Comparison of ENCODE assay signal across 20 cellular contexts in genomic region chr10:6350609-6351008, GRCh38.
DNase-seq lines count a peak whose midpoint lies in the region; ATAC-seq and TF ChIP-seq lines count a peak whose summit lies in the region.
"Had no signal": no experiment of that assay in that cellular context is flagged by ENCODE, and none has a peak within 500 bp of the region (broad histone marks: within the 10 kb centered on the region; RNA-seq: fewer than 3 reads in every experiment).

No MANE protein-coding gene starts in this region.

- CTCF ChIA-PET in CD4-positive, alpha-beta T cell (lab: Charles Lee) = interaction anchor here (0.5 to 7.7 kb wide), 3 partner anchors 18 to 533 kb away, joined by 3 to 36 read pairs (median 3); no protein-coding TSS in a partner anchor
- CTCF ChIA-PET in activated CD8-positive, alpha-beta T cell treated with anti-CD3 and anti-CD28 coated beads for 36 hours (lab: Charles Lee) = interaction anchor here (4.5 kb wide), 1 partner anchor 51 kb away, joined by 39 read pairs; no protein-coding TSS in a partner anchor

- H3K4me3 ChIP-seq in GM12865 (ENCODE audit: low read depth, low read length) = no peak overlapping the region
- no peak overlapping the region for H3K4me3 ChIP-seq in MG63
- H3K4me3 ChIP-seq: stomach had no signal

- POLR2A ChIA-PET in CD4-positive, alpha-beta T cell (lab: Charles Lee) = interaction anchor here (3.2 kb wide), 1 partner anchor 17 kb away, joined by 19 read pairs; no protein-coding TSS in a partner anchor
- POLR2A ChIA-PET in activated CD8-positive, alpha-beta T cell treated with anti-CD3 and anti-CD28 coated beads for 36 hours (lab: Charles Lee) = no interaction called here

- no peaks in the 10 kb centered on the region for H3K27me3 ChIP-seq in CD4-positive, alpha-beta T cell (ENCODE audit: control insufficient read depth, insufficient read depth, low read length)
- no peaks in the 10 kb centered on the region for H3K27me3 ChIP-seq in MG63
- H3K27me3 ChIP-seq: stomach had no signal

- no peaks in the 10 kb centered on the region for H3K36me3 Mint-ChIP-seq in CD4-positive, alpha-beta T cell (ENCODE audit: low read depth)
- no peaks in the 10 kb centered on the region for H3K36me3 Mint-ChIP-seq in activated CD8-positive, alpha-beta T cell treated with anti-CD3 and anti-CD28 coated beads for 36 hours (ENCODE audit: low read depth)
- H3K36me3 Mint-ChIP-seq in naive B cell = peaks cover 2 to 17% of the 10 kb centered on the region in 2 donors
- H3K36me3 Mint-ChIP-seq: type B pancreatic cell had no signal

- ATAC-seq in CD4-positive, alpha-beta T cell (ENCODE audit: poor library complexity) = no peak
- no peak for ATAC-seq in activated CD8-positive, alpha-beta T cell treated with anti-CD3 and anti-CD28 coated beads for 36 hours
- no peak for ATAC-seq in naive B cell (ENCODE audit: low read depth in 2 of 2)
- ATAC-seq: HCT116, left cardiac atrium had no signal

- peaks cover 7% of the 10 kb centered on the region for H3K9me3 ChIP-seq in CD4-positive, alpha-beta T cell (ENCODE audit: control insufficient read depth, low read length)
- no peaks in the 10 kb centered on the region for H3K9me3 ChIP-seq in MG63

- no peaks in the 10 kb centered on the region for H3K9me3 Mint-ChIP-seq in CD4-positive, alpha-beta T cell
- H3K9me3 Mint-ChIP-seq in activated CD8-positive, alpha-beta T cell treated with anti-CD3 and anti-CD28 coated beads for 36 hours = peaks cover 9% of the 10 kb centered on the region
- peaks cover 5 to 12% (median 9%) of the 10 kb centered on the region in 7 donors for H3K9me3 Mint-ChIP-seq in naive B cell
- H3K9me3 Mint-ChIP-seq: type B pancreatic cell had no signal

- no peak overlapping the region for H3K4me3 Mint-ChIP-seq in CD4-positive, alpha-beta T cell
- no peak overlapping the region for H3K4me3 Mint-ChIP-seq in activated CD8-positive, alpha-beta T cell treated with anti-CD3 and anti-CD28 coated beads for 36 hours
- peak overlapping the region in 4 of 8 donors; percentile 25 to 86 (median 56) for H3K4me3 Mint-ChIP-seq in naive B cell
- H3K4me3 Mint-ChIP-seq: nephron progenitor cell, type B pancreatic cell had no signal

- no peak overlapping the region for H3K27ac ChIP-seq in CD4-positive, alpha-beta T cell (ENCODE audit: low read depth, low read length)
- H3K27ac ChIP-seq: stomach had no signal

- H3K36me3 ChIP-seq in MG63 = no peaks in the 10 kb centered on the region
- H3K36me3 ChIP-seq: stomach had no signal

- no peaks in the 10 kb centered on the region for H3K27me3 Mint-ChIP-seq in CD4-positive, alpha-beta T cell
- H3K27me3 Mint-ChIP-seq in activated CD8-positive, alpha-beta T cell treated with anti-CD3 and anti-CD28 coated beads for 36 hours = no peaks in the 10 kb centered on the region
- peaks cover 0 to 15% (median 5%) of the 10 kb centered on the region in 3 donors for H3K27me3 Mint-ChIP-seq in naive B cell
- H3K27me3 Mint-ChIP-seq: progenitor cell of endocrine pancreas had no signal

- H3K4me1 Mint-ChIP-seq in CD4-positive, alpha-beta T cell (ENCODE audit: low read depth) = peaks cover 45% of the 10 kb centered on the region
- peaks cover 49% of the 10 kb centered on the region for H3K4me1 Mint-ChIP-seq in activated CD8-positive, alpha-beta T cell treated with anti-CD3 and anti-CD28 coated beads for 36 hours (ENCODE audit: low read depth)
- H3K4me1 Mint-ChIP-seq in naive B cell = peaks cover 42 to 61% (median 58%) of the 10 kb centered on the region in 3 donors
- H3K4me1 Mint-ChIP-seq: nephron progenitor cell had no signal

- intact Hi-C loops in CD4-positive, alpha-beta T cell (cut with DNase I, micrococcal nuclease) = no loop called here
- intact Hi-C loops in activated CD8-positive, alpha-beta T cell treated with anti-CD3 and anti-CD28 coated beads for 36 hours (cut with micrococcal nuclease) = no loop called here

- no peak for DNase-seq in CD4-positive, alpha-beta T cell
- DNase-seq in GM12865 (ENCODE audit: low read depth) = peak; percentile 5
- no peak for DNase-seq in activated CD8-positive, alpha-beta T cell treated with anti-CD3 and anti-CD28 coated beads for 36 hours
- no peak for DNase-seq in naive B cell
- DNase-seq in MG63 = no peak
- no peak for DNase-seq in NCI-H748 (lab: John Stamatoyannopoulos, UW; ENCODE audit: unreplicated experiment)
- no peak for DNase-seq in DMS153 treated with DMSO at 0.1 percent for 48 hours (lab: John Stamatoyannopoulos, UW; ENCODE audit: unreplicated experiment)
- DNase-seq: activated CD4-positive, alpha-beta T cell treated with anti-CD3 and anti-CD28 coated beads for 4 hours; dermis blood vessel endothelial cell; DMS153; left cardiac atrium; mesendoderm; NCI-H1436 treated with DMSO at 0.1 percent for 48 hours; NCI-H748 treated with DMSO at 0.1 percent for 48 hours; nephron progenitor cell; stomach; T1000 had no signal

- H3K27ac Mint-ChIP-seq in CD4-positive, alpha-beta T cell = peak overlapping the region; percentile 78
- H3K27ac Mint-ChIP-seq in activated CD8-positive, alpha-beta T cell treated with anti-CD3 and anti-CD28 coated beads for 36 hours = peak overlapping the region; percentile 78
- H3K27ac Mint-ChIP-seq in naive B cell = peak overlapping the region in 5 of 6 donors; percentile 12 to 94 (median 67)
- H3K27ac Mint-ChIP-seq: nephron progenitor cell, progenitor cell of endocrine pancreas, type B pancreatic cell had no signal

- no peak for TF ChIP-seq CTCF in CD4-positive, alpha-beta T cell (IDR thresholded peaks at IDR 0.05)
- TF ChIP-seq CTCF in GM12865 (IDR thresholded peaks at IDR 0.05; ENCODE audit: insufficient read depth, low read depth, low read length, missing control alignments) = no peak
- no peak for TF ChIP-seq CTCF in activated CD8-positive, alpha-beta T cell treated with anti-CD3 and anti-CD28 coated beads for 36 hours (IDR thresholded peaks at IDR 0.05)
